Comparison of ENCODE assay signal across 1 cellular context in genomic region chr7:1368682-1369571, GRCh38.
TF ChIP-seq lines count a peak whose summit lies in the region.

No MANE protein-coding gene starts in this region.

TF ChIP-seq in K562, 482 proteins besides CTCF, POLR2A, EP300 and RAD21 (continued from another document):
- TF ChIP-seq, protein P1, sequence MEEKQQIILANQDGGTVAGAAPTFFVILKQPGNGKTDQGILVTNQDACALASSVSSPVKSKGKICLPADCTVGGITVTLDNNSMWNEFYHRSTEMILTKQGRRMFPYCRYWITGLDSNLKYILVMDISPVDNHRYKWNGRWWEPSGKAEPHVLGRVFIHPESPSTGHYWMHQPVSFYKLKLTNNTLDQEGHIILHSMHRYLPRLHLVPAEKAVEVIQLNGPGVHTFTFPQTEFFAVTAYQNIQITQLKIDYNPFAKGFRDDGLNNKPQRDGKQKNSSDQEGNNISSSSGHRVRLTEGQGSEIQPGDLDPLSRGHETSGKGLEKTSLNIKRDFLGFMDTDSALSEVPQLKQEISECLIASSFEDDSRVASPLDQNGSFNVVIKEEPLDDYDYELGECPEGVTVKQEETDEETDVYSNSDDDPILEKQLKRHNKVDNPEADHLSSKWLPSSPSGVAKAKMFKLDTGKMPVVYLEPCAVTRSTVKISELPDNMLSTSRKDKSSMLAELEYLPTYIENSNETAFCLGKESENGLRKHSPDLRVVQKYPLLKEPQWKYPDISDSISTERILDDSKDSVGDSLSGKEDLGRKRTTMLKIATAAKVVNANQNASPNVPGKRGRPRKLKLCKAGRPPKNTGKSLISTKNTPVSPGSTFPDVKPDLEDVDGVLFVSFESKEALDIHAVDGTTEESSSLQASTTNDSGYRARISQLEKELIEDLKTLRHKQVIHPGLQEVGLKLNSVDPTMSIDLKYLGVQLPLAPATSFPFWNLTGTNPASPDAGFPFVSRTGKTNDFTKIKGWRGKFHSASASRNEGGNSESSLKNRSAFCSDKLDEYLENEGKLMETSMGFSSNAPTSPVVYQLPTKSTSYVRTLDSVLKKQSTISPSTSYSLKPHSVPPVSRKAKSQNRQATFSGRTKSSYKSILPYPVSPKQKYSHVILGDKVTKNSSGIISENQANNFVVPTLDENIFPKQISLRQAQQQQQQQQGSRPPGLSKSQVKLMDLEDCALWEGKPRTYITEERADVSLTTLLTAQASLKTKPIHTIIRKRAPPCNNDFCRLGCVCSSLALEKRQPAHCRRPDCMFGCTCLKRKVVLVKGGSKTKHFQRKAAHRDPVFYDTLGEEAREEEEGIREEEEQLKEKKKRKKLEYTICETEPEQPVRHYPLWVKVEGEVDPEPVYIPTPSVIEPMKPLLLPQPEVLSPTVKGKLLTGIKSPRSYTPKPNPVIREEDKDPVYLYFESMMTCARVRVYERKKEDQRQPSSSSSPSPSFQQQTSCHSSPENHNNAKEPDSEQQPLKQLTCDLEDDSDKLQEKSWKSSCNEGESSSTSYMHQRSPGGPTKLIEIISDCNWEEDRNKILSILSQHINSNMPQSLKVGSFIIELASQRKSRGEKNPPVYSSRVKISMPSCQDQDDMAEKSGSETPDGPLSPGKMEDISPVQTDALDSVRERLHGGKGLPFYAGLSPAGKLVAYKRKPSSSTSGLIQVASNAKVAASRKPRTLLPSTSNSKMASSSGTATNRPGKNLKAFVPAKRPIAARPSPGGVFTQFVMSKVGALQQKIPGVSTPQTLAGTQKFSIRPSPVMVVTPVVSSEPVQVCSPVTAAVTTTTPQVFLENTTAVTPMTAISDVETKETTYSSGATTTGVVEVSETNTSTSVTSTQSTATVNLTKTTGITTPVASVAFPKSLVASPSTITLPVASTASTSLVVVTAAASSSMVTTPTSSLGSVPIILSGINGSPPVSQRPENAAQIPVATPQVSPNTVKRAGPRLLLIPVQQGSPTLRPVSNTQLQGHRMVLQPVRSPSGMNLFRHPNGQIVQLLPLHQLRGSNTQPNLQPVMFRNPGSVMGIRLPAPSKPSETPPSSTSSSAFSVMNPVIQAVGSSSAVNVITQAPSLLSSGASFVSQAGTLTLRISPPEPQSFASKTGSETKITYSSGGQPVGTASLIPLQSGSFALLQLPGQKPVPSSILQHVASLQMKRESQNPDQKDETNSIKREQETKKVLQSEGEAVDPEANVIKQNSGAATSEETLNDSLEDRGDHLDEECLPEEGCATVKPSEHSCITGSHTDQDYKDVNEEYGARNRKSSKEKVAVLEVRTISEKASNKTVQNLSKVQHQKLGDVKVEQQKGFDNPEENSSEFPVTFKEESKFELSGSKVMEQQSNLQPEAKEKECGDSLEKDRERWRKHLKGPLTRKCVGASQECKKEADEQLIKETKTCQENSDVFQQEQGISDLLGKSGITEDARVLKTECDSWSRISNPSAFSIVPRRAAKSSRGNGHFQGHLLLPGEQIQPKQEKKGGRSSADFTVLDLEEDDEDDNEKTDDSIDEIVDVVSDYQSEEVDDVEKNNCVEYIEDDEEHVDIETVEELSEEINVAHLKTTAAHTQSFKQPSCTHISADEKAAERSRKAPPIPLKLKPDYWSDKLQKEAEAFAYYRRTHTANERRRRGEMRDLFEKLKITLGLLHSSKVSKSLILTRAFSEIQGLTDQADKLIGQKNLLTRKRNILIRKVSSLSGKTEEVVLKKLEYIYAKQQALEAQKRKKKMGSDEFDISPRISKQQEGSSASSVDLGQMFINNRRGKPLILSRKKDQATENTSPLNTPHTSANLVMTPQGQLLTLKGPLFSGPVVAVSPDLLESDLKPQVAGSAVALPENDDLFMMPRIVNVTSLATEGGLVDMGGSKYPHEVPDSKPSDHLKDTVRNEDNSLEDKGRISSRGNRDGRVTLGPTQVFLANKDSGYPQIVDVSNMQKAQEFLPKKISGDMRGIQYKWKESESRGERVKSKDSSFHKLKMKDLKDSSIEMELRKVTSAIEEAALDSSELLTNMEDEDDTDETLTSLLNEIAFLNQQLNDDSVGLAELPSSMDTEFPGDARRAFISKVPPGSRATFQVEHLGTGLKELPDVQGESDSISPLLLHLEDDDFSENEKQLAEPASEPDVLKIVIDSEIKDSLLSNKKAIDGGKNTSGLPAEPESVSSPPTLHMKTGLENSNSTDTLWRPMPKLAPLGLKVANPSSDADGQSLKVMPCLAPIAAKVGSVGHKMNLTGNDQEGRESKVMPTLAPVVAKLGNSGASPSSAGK (IDR thresholded peaks at IDR 0.05): peak; percentile 77
- TF ChIP-seq RNF219 (CRISPR knock-in tag; IDR thresholded peaks at IDR 0.05) (no peak), E2F6 (IDR thresholded peaks at IDR 0.05; ENCODE audit: borderline replicate concordance in 1 of 2, extremely low read depth in 1 of 2, insufficient read depth in 1 of 2, insufficient read length in 1 of 2, low read depth in 1 of 2, low read length in 1 of 2, poor library complexity in 1 of 2, severe bottlenecking in 1 of 2) (peak; percentile 62 to 93), IRF9 (tag; IDR thresholded peaks at IDR 0.05) (no peak), ZZZ3 (IDR thresholded peaks at IDR 0.05) (no peak), ZBTB8A (IDR thresholded peaks at IDR 0.05; ENCODE audit: partially characterized antibody) (no peak), RBM22 (IDR thresholded peaks at IDR 0.05; ENCODE audit: low read depth, low read length, poor library complexity, severe bottlenecking) (no peak), ARID4B (CRISPR knock-in tag; IDR thresholded peaks at IDR 0.05) (0 out of 2 replicates have a peak, but pooled peaks have one; percentile 4), GABPB1 (CRISPR knock-in tag; IDR thresholded peaks at IDR 0.05) (0 out of 2 replicates have a peak, but pooled peaks have one; percentile 17), DPF2 (IDR thresholded peaks at IDR 0.05) (no peak), CXXC5 (CRISPR knock-in tag; IDR thresholded peaks at IDR 0.05) (peak; percentile 51), RBM14 (IDR thresholded peaks at IDR 0.05; ENCODE audit: borderline replicate concordance, insufficient read depth, low read depth, low read length) (no peak), ZNF174 (CRISPR knock-in tag; IDR thresholded peaks at IDR 0.05) (no peak), MXI1 (IDR thresholded peaks at IDR 0.05; ENCODE audit: low read depth, low read length) (no peak), SIRT6 (IDR thresholded peaks at IDR 0.05; ENCODE audit: low read depth, low read length) (no peak), DMBX1 (CRISPR knock-in tag; IDR thresholded peaks at IDR 0.05; ENCODE audit: borderline replicate concordance) (no peak), HBP1 (CRISPR knock-in tag; IDR thresholded peaks at IDR 0.05) (no peak), L3MBTL2 (IDR thresholded peaks at IDR 0.05) (peak; percentile 86), PURB (CRISPR knock-in tag; IDR thresholded peaks at IDR 0.05; ENCODE audit: low read depth) (no peak), CTBP1 (IDR thresholded peaks at IDR 0.05; ENCODE audit: borderline replicate concordance) (peak; percentile 57; the same call in 1 of the 2 replicates), CHD1 (IDR thresholded peaks at IDR 0.05; ENCODE audit: low read length) (no peak), CBX2 (IDR thresholded peaks at IDR 0.05; ENCODE audit: insufficient read depth, low read length, poor library complexity, severe bottlenecking) (no peak)
- TF ChIP-seq, protein P2, sequence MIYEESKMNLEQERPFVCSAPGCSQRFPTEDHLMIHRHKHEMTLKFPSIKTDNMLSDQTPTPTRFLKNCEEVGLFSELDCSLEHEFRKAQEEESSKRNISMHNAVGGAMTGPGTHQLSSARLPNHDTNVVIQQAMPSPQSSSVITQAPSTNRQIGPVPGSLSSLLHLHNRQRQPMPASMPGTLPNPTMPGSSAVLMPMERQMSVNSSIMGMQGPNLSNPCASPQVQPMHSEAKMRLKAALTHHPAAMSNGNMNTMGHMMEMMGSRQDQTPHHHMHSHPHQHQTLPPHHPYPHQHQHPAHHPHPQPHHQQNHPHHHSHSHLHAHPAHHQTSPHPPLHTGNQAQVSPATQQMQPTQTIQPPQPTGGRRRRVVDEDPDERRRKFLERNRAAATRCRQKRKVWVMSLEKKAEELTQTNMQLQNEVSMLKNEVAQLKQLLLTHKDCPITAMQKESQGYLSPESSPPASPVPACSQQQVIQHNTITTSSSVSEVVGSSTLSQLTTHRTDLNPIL (CRISPR knock-in tag; IDR thresholded peaks at IDR 0.05): no peak
- TF ChIP-seq, protein P3, sequence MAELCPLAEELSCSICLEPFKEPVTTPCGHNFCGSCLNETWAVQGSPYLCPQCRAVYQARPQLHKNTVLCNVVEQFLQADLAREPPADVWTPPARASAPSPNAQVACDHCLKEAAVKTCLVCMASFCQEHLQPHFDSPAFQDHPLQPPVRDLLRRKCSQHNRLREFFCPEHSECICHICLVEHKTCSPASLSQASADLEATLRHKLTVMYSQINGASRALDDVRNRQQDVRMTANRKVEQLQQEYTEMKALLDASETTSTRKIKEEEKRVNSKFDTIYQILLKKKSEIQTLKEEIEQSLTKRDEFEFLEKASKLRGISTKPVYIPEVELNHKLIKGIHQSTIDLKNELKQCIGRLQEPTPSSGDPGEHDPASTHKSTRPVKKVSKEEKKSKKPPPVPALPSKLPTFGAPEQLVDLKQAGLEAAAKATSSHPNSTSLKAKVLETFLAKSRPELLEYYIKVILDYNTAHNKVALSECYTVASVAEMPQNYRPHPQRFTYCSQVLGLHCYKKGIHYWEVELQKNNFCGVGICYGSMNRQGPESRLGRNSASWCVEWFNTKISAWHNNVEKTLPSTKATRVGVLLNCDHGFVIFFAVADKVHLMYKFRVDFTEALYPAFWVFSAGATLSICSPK (IDR thresholded peaks at IDR 0.05; ENCODE audit: borderline replicate concordance): no peak
TF ChIP-seq in K562: peak in this region for 24.
